ENCODE assay signal across 8 cellular contexts in genomic region chr16:88264641-88265285, GRCh38.
DNase-seq lines count a peak whose midpoint lies in the region; ATAC-seq, FAIRE-seq and TF ChIP-seq lines count a peak whose summit lies in the region.

No MANE protein-coding gene starts in this region.

- H3K27ac Mint-ChIP-seq in activated naive CD4-positive, alpha-beta T cell treated with anti-CD3 and anti-CD28 coated beads, Interleukin-2, amount 50 U/mL, for 72 hours: no peak overlapping the region
- no peak overlapping the region for H3K27ac Mint-ChIP-seq in progenitor cell of endocrine pancreas

- H3K27me3 ChIP-seq in Panc1 (ENCODE audit: control insufficient read depth, insufficient read depth, low read length): no peaks in the 10 kb centered on the region
- peaks cover 0 to 6% (median 4%) of the 10 kb centered on the region in 3 donors for H3K27me3 ChIP-seq in psoas muscle (ENCODE audit: insufficient read depth in 3 of 3, low read length in 2 of 3)

- H3K9me3 Mint-ChIP-seq in activated naive CD4-positive, alpha-beta T cell treated with anti-CD3 and anti-CD28 coated beads, Interleukin-2, amount 50 U/mL, for 72 hours: no peaks in the 10 kb centered on the region
- no peaks in the 10 kb centered on the region for H3K9me3 Mint-ChIP-seq in progenitor cell of endocrine pancreas (ENCODE audit: low read depth)

- no peak for DNase-seq in Panc1 (ENCODE audit: low read depth, low spot score)
- DNase-seq in activated naive CD4-positive, alpha-beta T cell treated with anti-CD3 and anti-CD28 coated beads, Interleukin-2, amount 50 U/mL, for 72 hours (ENCODE audit: low spot score in 2 of 2): peak; percentile 48 to 90
- peak; percentile 94 for DNase-seq in Right ventricle myocardium inferior (ENCODE audit: missing footprints)
- peak; percentile 97 to 98 for DNase-seq in psoas muscle
- DNase-seq in progenitor cell of endocrine pancreas (ENCODE audit: low spot score, unreplicated experiment): no peak
- DNase-seq in NCI-H446 (lab: John Stamatoyannopoulos, UW): no peak

- H3K4me1 ChIP-seq in Panc1 (ENCODE audit: control insufficient read depth, insufficient read depth, low read length) (peaks cover 8% of the 10 kb centered on the region; the same call in 1 of the 2 replicates), psoas muscle (peaks cover 17% of the 10 kb centered on the region)

- H3K4me3 Mint-ChIP-seq in progenitor cell of endocrine pancreas (ENCODE audit: low read depth): no peak overlapping the region

- CTCF ChIA-PET in Panc1 (lab: Charles Lee): no interaction called here

- FAIRE-seq in G401.6 (lab: Jason Lieb, UNC): peak; percentile 68

- no peaks in the 10 kb centered on the region for H3K9me3 ChIP-seq in Panc1 (ENCODE audit: control insufficient read depth, insufficient read depth, low read depth, low read length)
- no peaks in the 10 kb centered on the region for H3K9me3 ChIP-seq in psoas muscle

- intact Hi-C loops in Panc1 (cut with micrococcal nuclease; ENCODE audit: unreplicated experiment): no loop called here
- intact Hi-C loops in Right ventricle myocardium inferior (cut with DNase I): no loop called here
- intact Hi-C loops in psoas muscle (cut with DNase I): loop anchor here in 1 of 2 donors (5.0 kb wide), 1 partner anchor 43 kb away; no protein-coding TSS in a partner anchor

- H3K4me3 ChIP-seq in Panc1 (ENCODE audit: low read depth in 2 of 2, low read length in 2 of 2): peak overlapping the region in 1 of 2 experiments; percentile 17; a peak in 2 of 4 replicates
- peak overlapping the region; percentile 11 for H3K4me3 ChIP-seq in psoas muscle

- H3K27ac ChIP-seq in Panc1 (ENCODE audit: low read length): peak overlapping the region; percentile 68
- H3K27ac ChIP-seq in psoas muscle: no peak overlapping the region

- BruUV-seq in Panc1 (replicated peaks; lab: Mats Ljungman, UMichigan): no TSS peak

- WGBS in psoas muscle, 3 donors: 33 to 40% (median 36%) methylated on average over 25 to 30 of the region's 30 CpGs

- in situ Hi-C loops in Panc1 (cut with HindIII; ENCODE audit: low pct_unique_long_range_greater_than_20kb, low sequenced_read_pairs): no loop called here

- H3K4me1 Mint-ChIP-seq in progenitor cell of endocrine pancreas (ENCODE audit: low read depth): peaks cover 7% of the 10 kb centered on the region

- POLR2A ChIA-PET in Panc1 (lab: Charles Lee): no interaction called here

- TF ChIP-seq CTCF in Panc1 (IDR thresholded peaks at IDR 0.05) (no peak), psoas muscle (IDR thresholded peaks at IDR 0.05) (no peak), progenitor cell of endocrine pancreas (IDR thresholded peaks at IDR 0.05; ENCODE audit: unreplicated experiment) (no peak)

- ATAC-seq in HG02642 (IDR thresholded peaks at IDR 0.05; ENCODE audit: poor library complexity, unreplicated experiment) (peak; percentile 61), Panc1 (peak; percentile 96), Right ventricle myocardium inferior (peak; percentile 92), psoas muscle (peak; percentile 92 to 95 (median 94))
- peak; percentile 95 to 97 for ATAC-seq in activated naive CD4-positive, alpha-beta T cell treated with anti-CD3 and anti-CD28 coated beads, Interleukin-2, amount 50 U/mL, for 72 hours

- peaks cover 20% of the 10 kb centered on the region for H3K27me3 Mint-ChIP-seq in progenitor cell of endocrine pancreas

- H3K36me3 ChIP-seq in Panc1 (ENCODE audit: control insufficient read depth, insufficient read depth, low read length): no peaks in the 10 kb centered on the region
- H3K36me3 ChIP-seq in psoas muscle (ENCODE audit: insufficient read depth in 1 of 2, low read depth in 1 of 2): no peaks in the 10 kb centered on the region

- H3K36me3 Mint-ChIP-seq in activated naive CD4-positive, alpha-beta T cell treated with anti-CD3 and anti-CD28 coated beads, Interleukin-2, amount 50 U/mL, for 72 hours: no peaks in the 10 kb centered on the region
- H3K36me3 Mint-ChIP-seq in progenitor cell of endocrine pancreas (ENCODE audit: insufficient read depth): no peaks in the 10 kb centered on the region

Comparison
In these comparisons a context has a peak if more than half of its experiments do, and no peak if none do; other contexts are left out.
1. DNase-seq: peak in activated naive CD4-positive, alpha-beta T cell treated with anti-CD3 and anti-CD28 coated beads, Interleukin-2, amount 50 U/mL, for 72 hours (2 of 2), Right ventricle myocardium inferior (single experiment) and psoas muscle (2 of 2); none in Panc1 (single experiment), progenitor cell of endocrine pancreas (single experiment) and NCI-H446 (0 of 2).
2. Peak in every context shown above with its lines, with median percentiles within 50 percentile points of each other: ATAC-seq.